Comparison of ENCODE assay signal across 13 cellular contexts in the genomic region with DNA sequence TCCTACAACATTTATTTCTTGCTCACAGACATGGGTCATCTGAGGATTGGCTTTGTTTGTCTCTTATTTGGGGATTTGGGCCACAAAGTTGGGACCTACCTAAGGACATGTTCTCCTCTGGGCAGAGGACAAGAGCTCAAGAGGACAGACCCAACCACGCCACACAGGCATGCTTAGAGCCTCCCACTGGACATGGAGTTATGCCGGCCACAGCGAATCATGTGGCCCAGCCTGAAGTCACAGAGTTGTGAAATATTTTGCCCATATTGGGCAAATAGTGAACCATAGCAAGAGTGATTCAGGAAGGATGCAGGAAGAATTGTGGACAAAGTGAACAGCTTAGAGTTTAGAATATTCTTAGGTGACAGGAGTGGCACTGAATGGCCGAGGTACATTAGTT. TPM values are rescaled to one million over a fixed set of nuclear protein-coding genes. Genes with fewer than 3 reads are reported as not detected.
DNase-seq lines count a peak whose midpoint lies in the region; ATAC-seq and TF ChIP-seq lines count a peak whose summit lies in the region.
"Had no signal": no experiment of that assay in that cellular context is flagged by ENCODE, and none has a peak within 500 bp of the region (broad histone marks: within the 10 kb centered on the region; RNA-seq: fewer than 3 reads in every experiment).

No MANE protein-coding gene starts in this region.

- TF ChIP-seq CTCF in RWPE2 (IDR thresholded peaks at IDR 0.05; ENCODE audit: poor library complexity, severe bottlenecking): no peak
- no peak for TF ChIP-seq CTCF in natural killer cell (IDR thresholded peaks at IDR 0.05)
- no peak for TF ChIP-seq CTCF in SK-N-SH (IDR thresholded peaks at IDR 0.05)

- H4K12ac ChIP-seq in trophoblast cell (ENCODE audit: low read depth, low read length): no peak overlapping the region

- H3K4me1 Mint-ChIP-seq in natural killer cell: peaks cover 0 to 12% of the 10 kb centered on the region in 2 donors

- H3K79me2 ChIP-seq in trophoblast cell (ENCODE audit: control insufficient read depth, insufficient read depth, low read length, poor library complexity) (peaks cover 2% of the 10 kb centered on the region), SK-N-SH (ENCODE audit: insufficient read depth) (0 out of 2 replicates have a peak, but pooled peaks cover 4% of the 10 kb centered on the region)

- H2AFZ ChIP-seq in trophoblast cell (ENCODE audit: insufficient read depth, low read length, poor library complexity) (no peak overlapping the region), SK-N-SH (ENCODE audit: low read depth) (no peak overlapping the region)

- H3K36me3 Mint-ChIP-seq in natural killer cell: peaks cover 7% of the 10 kb centered on the region

- peaks cover 10% of the 10 kb centered on the region for H3K79me1 ChIP-seq in trophoblast cell (ENCODE audit: low read length)

- WGBS in trophoblast cell (ENCODE audit: extremely low coverage, insufficient coverage, insufficient read length): no CpG with 5 or more reads among the region's 4 CpGs
- 83% methylated on average over 4 of the region's 4 CpGs for WGBS in SK-N-SH (ENCODE audit: low lambda C conversion rate)

- H3K9me2 ChIP-seq in SK-N-SH: no peaks in the 10 kb centered on the region

- peak overlapping the region; percentile 24 for H3K18ac ChIP-seq in trophoblast cell (ENCODE audit: low read length)

- no peak for TF ChIP-seq EP300 in SK-N-SH (IDR thresholded peaks at IDR 0.05; ENCODE audit: borderline replicate concordance in 1 of 2, low read depth in 1 of 2, low read length in 1 of 2)

- H4K8ac ChIP-seq in trophoblast cell (ENCODE audit: low read depth, low read length): peak overlapping the region; percentile 18

- H3K27me3 Mint-ChIP-seq in natural killer cell (ENCODE audit: low read depth in 2 of 2): no peaks in the 10 kb centered on the region

- H2BK12ac ChIP-seq in trophoblast cell (ENCODE audit: low read length): no peak overlapping the region

- no peak overlapping the region for H3K4ac ChIP-seq in trophoblast cell (ENCODE audit: low read depth, low read length)

- H3F3A ChIP-seq in SK-N-SH (replicated peaks; ENCODE audit: insufficient read depth): no peaks in the 10 kb centered on the region

- H3K27ac Mint-ChIP-seq in natural killer cell: no peak overlapping the region
- H3K27ac Mint-ChIP-seq: CD8-positive, alpha-beta T cell had no signal

- H3K4me1 ChIP-seq in RWPE2 (ENCODE audit: insufficient read depth, poor library complexity, severe bottlenecking): peaks cover 25% of the 10 kb centered on the region
- peaks cover 11 to 17% of the 10 kb centered on the region in 2 experiments for H3K4me1 ChIP-seq in trophoblast cell (ENCODE audit: control insufficient read depth in 1 of 2, insufficient read depth in 2 of 2, low read length in 2 of 2)
- H3K4me1 ChIP-seq in SK-N-SH (ENCODE audit: control insufficient read depth in 1 of 2, insufficient read depth in 2 of 2, low read depth in 1 of 2, low read length in 1 of 2): peaks cover 3 to 10% of the 10 kb centered on the region in 2 experiments; a peak in 3 of 4 replicates

- H3K4me2 ChIP-seq in trophoblast cell (ENCODE audit: low read length): no peak overlapping the region
- H3K4me2 ChIP-seq in SK-N-SH: no peak overlapping the region

- H3K36me3 ChIP-seq in RWPE2 (ENCODE audit: low read depth): 0 out of 2 replicates have a peak, but pooled peaks cover 7% of the 10 kb centered on the region
- H3K36me3 ChIP-seq in trophoblast cell (ENCODE audit: control insufficient read depth in 1 of 2, insufficient read depth in 2 of 2, low read length in 2 of 2): peaks cover 12% of the 10 kb centered on the region in 2 experiments
- H3K36me3 ChIP-seq in SK-N-SH (replicated peaks in 1 of 2; ENCODE audit: control insufficient read depth in 1 of 2, insufficient read depth in 2 of 2, low read length in 1 of 2): peaks cover 0 to 3% of the 10 kb centered on the region in 2 experiments

- H3K9me3 Mint-ChIP-seq in natural killer cell: no peaks in the 10 kb centered on the region
- H3K9me3 Mint-ChIP-seq: CD8-positive, alpha-beta T cell had no signal

- POLR2A ChIA-PET in SK-N-SH (lab: Yijun Ruan, JAX): no interaction called here

- no peaks in the 10 kb centered on the region for H4K20me1 ChIP-seq in SK-N-SH (ENCODE audit: insufficient read depth)

- ATAC-seq in RWPE2 (ENCODE audit: low read depth): peak; percentile 47
- no peak for ATAC-seq in natural killer cell
- ATAC-seq: CD8-positive, alpha-beta T cell; Panc1 had no signal

- no peak for TF ChIP-seq RAD21 in SK-N-SH (IDR thresholded peaks at IDR 0.05; ENCODE audit: low read length)

- CTCF ChIA-PET in SK-N-SH (lab: Yijun Ruan, JAX): interaction anchor here (0.9 to 7.3 kb wide), 14 partner anchors 11 to 202 kb away, joined by 3 to 121 read pairs (median 10); no protein-coding TSS in a partner anchor

- H3K4me3 ChIP-seq in RWPE2 (ENCODE audit: severe bottlenecking) (no peak overlapping the region), trophoblast cell (ENCODE audit: low read depth, low read length) (no peak overlapping the region), SK-N-SH (ENCODE audit: low read depth in 2 of 2, low read length in 1 of 2) (no peak overlapping the region)

- H3K14ac ChIP-seq in trophoblast cell (ENCODE audit: low read length): no peak overlapping the region

- H3K27me3 ChIP-seq in RWPE2 (ENCODE audit: insufficient read depth, poor library complexity, severe bottlenecking): no peaks in the 10 kb centered on the region
- no peaks in the 10 kb centered on the region for H3K27me3 ChIP-seq in trophoblast cell (ENCODE audit: insufficient read depth, low read length)
- H3K27me3 ChIP-seq in SK-N-SH (ENCODE audit: insufficient read depth): no peaks in the 10 kb centered on the region

- H2BK120ac ChIP-seq in trophoblast cell (ENCODE audit: insufficient read depth, low read length, poor library complexity): no peak overlapping the region

- H3K9ac ChIP-seq in trophoblast cell (ENCODE audit: low read length) (no peak overlapping the region), SK-N-SH (no peak overlapping the region)

- H3K27ac ChIP-seq in RWPE2 (ENCODE audit: poor library complexity, severe bottlenecking): peak overlapping the region; percentile 26
- peak overlapping the region; percentile 45 for H3K27ac ChIP-seq in trophoblast cell (ENCODE audit: low read depth, low read length)
- no peak overlapping the region for H3K27ac ChIP-seq in SK-N-SH (ENCODE audit: low read depth in 2 of 2, low read length in 1 of 2)

- no peak overlapping the region for H2AK5ac ChIP-seq in trophoblast cell (ENCODE audit: low read length)

- no peaks in the 10 kb centered on the region for H3K9me3 ChIP-seq in RWPE2 (ENCODE audit: severe bottlenecking)
- no peaks in the 10 kb centered on the region for H3K9me3 ChIP-seq in trophoblast cell (ENCODE audit: insufficient read depth, low read depth, low read length)
- no peaks in the 10 kb centered on the region for H3K9me3 ChIP-seq in SK-N-SH

- H3K23ac ChIP-seq in trophoblast cell (ENCODE audit: low read length): no peak overlapping the region

- no peak overlapping the region for H3K4me3 Mint-ChIP-seq in natural killer cell
- H3K4me3 Mint-ChIP-seq: CD8-positive, alpha-beta T cell had no signal

- peak overlapping the region; percentile 43 for H2BK5ac ChIP-seq in trophoblast cell (ENCODE audit: low read depth, low read length, poor library complexity)

- intact Hi-C loops in natural killer cell (cut with micrococcal nuclease): loop anchor here (5.0 kb wide), 1 partner anchor 139 kb away; a partner anchor contains a TSS

- peak overlapping the region; percentile 8 for H4K91ac ChIP-seq in trophoblast cell (ENCODE audit: low read depth, low read length)

- DNase-seq in AG20443 (ENCODE audit: low spot score): peak; percentile 89
- no peak for DNase-seq in RWPE2 (ENCODE audit: low spot score)
- peak; percentile 50 for DNase-seq in foreskin melanocyte
- DNase-seq in trophoblast cell: peak; percentile 23 to 78
- DNase-seq in natural killer cell: no peak
- DNase-seq in COR-L47 (lab: John Stamatoyannopoulos, UW): no peak
- no peak for DNase-seq in effector CD8-positive, alpha-beta T cell (lab: John Stamatoyannopoulos, UW)
- no peak for DNase-seq in SK-N-SH
- DNase-seq: activated CD4-positive, alpha-beta T cell treated with anti-CD3 and anti-CD28 coated beads, Interleukin-2, amount 50 U/mL, for 48 hours; CD8-positive, alpha-beta T cell; cerebellar nuclear complex; Kasumi-1 had no signal

TF ChIP-seq in SK-N-SH, 30 proteins besides CTCF, POLR2A, EP300 and RAD21:
- TF ChIP-seq SIN3A (IDR thresholded peaks at IDR 0.05; ENCODE audit: borderline replicate concordance, low read depth, low read length) (no peak), NFIC (IDR thresholded peaks at IDR 0.05; ENCODE audit: borderline replicate concordance) (no peak), YY1 (IDR thresholded peaks at IDR 0.05; ENCODE audit: low read depth) (no peak), RFX5 (IDR thresholded peaks at IDR 0.05; ENCODE audit: low read length) (no peak), NRF1 (IDR thresholded peaks at IDR 0.05; ENCODE audit: low read depth, low read length) (no peak), POLR2AphosphoS5 (IDR thresholded peaks at IDR 0.05; ENCODE audit: low read depth, low read length) (no peak), GATA2 (CRISPR knock-in tag; IDR thresholded peaks at IDR 0.05) (no peak)
- TF ChIP-seq, protein P1, sequence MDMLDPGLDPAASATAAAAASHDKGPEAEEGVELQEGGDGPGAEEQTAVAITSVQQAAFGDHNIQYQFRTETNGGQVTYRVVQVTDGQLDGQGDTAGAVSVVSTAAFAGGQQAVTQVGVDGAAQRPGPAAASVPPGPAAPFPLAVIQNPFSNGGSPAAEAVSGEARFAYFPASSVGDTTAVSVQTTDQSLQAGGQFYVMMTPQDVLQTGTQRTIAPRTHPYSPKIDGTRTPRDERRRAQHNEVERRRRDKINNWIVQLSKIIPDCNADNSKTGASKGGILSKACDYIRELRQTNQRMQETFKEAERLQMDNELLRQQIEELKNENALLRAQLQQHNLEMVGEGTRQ (IDR thresholded peaks at IDR 0.05; ENCODE audit: borderline replicate concordance, low read depth, low read length): no peak

RNA-seq across cellular contexts. Expression of a gene that starts 9.9 kb away (rescaled TPM):
- 43.4 and 43.5 TPM in 2 replicates for polyA plus RNA-seq in trophoblast cell (2013)
- 10 to 100 TPM; 30.7 to 31.8 (median 31.8) TPM for total RNA-seq in natural killer cell
- 11.5 and 12.5 TPM in 2 replicates for polyA plus RNA-seq in SK-N-SH (2012; rRNA removed)
- polyA plus RNA-seq in SK-N-SH (2012; cell fraction: cytosol; rRNA removed): 10.7 and 13.8 TPM in 2 replicates
- 12.5 and 13.9 TPM in 2 replicates for polyA plus RNA-seq in SK-N-SH (2012; cell fraction: nucleus; rRNA removed)

Comparison
In these comparisons a context has a peak if more than half of its experiments do, and no peak if none do; other contexts are left out.
1. DNase-seq: peak in AG20443 (single experiment), foreskin melanocyte (single experiment) and trophoblast cell (2 of 2); none in RWPE2 (single experiment), natural killer cell (single experiment), COR-L47 (single experiment), effector CD8-positive, alpha-beta T cell (single experiment) and SK-N-SH (single experiment).
2. H3K27ac ChIP-seq: peak in RWPE2 (single experiment) and trophoblast cell (single experiment); none in SK-N-SH (0 of 2).